ENCODE assay signal across 14 cellular contexts in the genomic region with DNA sequence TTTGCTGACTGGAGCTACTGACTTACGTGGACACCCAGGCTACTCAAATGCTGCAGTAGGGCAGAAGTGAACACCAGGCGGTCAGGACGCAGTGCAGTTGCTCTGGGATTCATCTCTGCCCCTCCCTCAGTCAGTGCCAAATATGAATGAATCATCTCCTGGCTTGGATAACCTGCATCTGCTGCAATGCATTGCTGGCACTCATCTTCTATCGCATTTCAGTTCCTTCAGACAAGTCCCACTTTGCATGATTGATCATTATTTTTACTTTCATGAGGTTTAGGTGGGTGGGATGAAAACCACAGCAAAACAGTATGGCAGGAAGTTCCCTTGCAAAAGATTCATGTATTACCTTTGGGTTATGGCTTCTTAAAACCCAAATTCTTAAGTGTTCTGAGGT.
DNase-seq lines count a peak whose midpoint lies in the region; ATAC-seq lines count a peak whose summit lies in the region.
"Had no signal": no experiment of that assay in that cellular context is flagged by ENCODE, and none has a peak within 500 bp of the region (broad histone marks: within the 10 kb centered on the region; RNA-seq: fewer than 3 reads in every experiment).

No MANE protein-coding gene starts in this region.

- no peak for DNase-seq in activated naive CD8-positive, alpha-beta T cell treated with anti-CD3 and anti-CD28 coated beads, Interleukin-2, amount 50 U/mL, for 24 hours
- no peak for DNase-seq in activated naive CD8-positive, alpha-beta T cell treated with anti-CD3 and anti-CD28 coated beads for 36 hours
- DNase-seq in NCI-H446 treated with DMSO at 0.1 percent for 48 hours (lab: John Stamatoyannopoulos, UW) (peak; percentile 13), fibroblast of gingiva (ENCODE audit: low read depth) (peak; percentile 84), stromal cell of bone marrow (ENCODE audit: low read depth) (peak; percentile 65)
- no peak for DNase-seq in stimulated activated naive CD4-positive, alpha-beta T cell treated with Interleukin-2 at 50 U/mL for 16 hours (lab: John Stamatoyannopoulos, UW)
- no peak for DNase-seq in activated effector memory CD4-positive, alpha-beta T cell treated with anti-CD3 and anti-CD28 coated beads, Interleukin-2, amount 50 U/mL, for 16 hours
- DNase-seq: AML-193, dorsolateral prefrontal cortex, NCI-H1930, stomach had no signal

- H3K27ac Mint-ChIP-seq in activated naive CD8-positive, alpha-beta T cell treated with anti-CD3 and anti-CD28 coated beads, Interleukin-2, amount 50 U/mL, for 24 hours: no peak overlapping the region
- no peak overlapping the region for H3K27ac Mint-ChIP-seq in activated naive CD8-positive, alpha-beta T cell treated with anti-CD3 and anti-CD28 coated beads for 36 hours
- H3K27ac Mint-ChIP-seq: activated T-helper 2 cell treated with anti-CD3 and anti-CD28 coated beads, Interferon-gamma antibody, Interleukin-2, Interleukin-4, amounts not matched to agents 10 μg/mL and 5 μg/mL and 100 μg/mL, durations not matched to agents 14 hours and 24 hours and 36 hours; natural killer cell treated with Interleukin-12 subunit alpha and Interleukin-12 subunit beta and Interleukin-15 and Interleukin-18, amount 100 ng/mL, for 72 hours had no signal

- ATAC-seq in activated naive CD8-positive, alpha-beta T cell treated with anti-CD3 and anti-CD28 coated beads, Interleukin-2, amount 50 U/mL, for 24 hours: peak; percentile 59
- no peak for ATAC-seq in HG03565 (IDR thresholded peaks at IDR 0.05; ENCODE audit: unreplicated experiment)
- ATAC-seq: natural killer cell treated with Interleukin-12 subunit alpha and Interleukin-12 subunit beta and Interleukin-15 and Interleukin-18, amount 100 ng/mL, for 72 hours had no signal

- no peak overlapping the region for H3K4me3 Mint-ChIP-seq in activated naive CD8-positive, alpha-beta T cell treated with anti-CD3 and anti-CD28 coated beads, Interleukin-2, amount 50 U/mL, for 24 hours
- H3K4me3 Mint-ChIP-seq in activated naive CD8-positive, alpha-beta T cell treated with anti-CD3 and anti-CD28 coated beads for 36 hours: no peak overlapping the region
- H3K4me3 Mint-ChIP-seq: natural killer cell treated with Interleukin-12 subunit alpha and Interleukin-12 subunit beta and Interleukin-15 and Interleukin-18, amount 100 ng/mL, for 72 hours had no signal

- H3K9me3 Mint-ChIP-seq in activated naive CD8-positive, alpha-beta T cell treated with anti-CD3 and anti-CD28 coated beads, Interleukin-2, amount 50 U/mL, for 24 hours: peaks cover 3% of the 10 kb centered on the region
- peaks cover 2% of the 10 kb centered on the region for H3K9me3 Mint-ChIP-seq in activated naive CD8-positive, alpha-beta T cell treated with anti-CD3 and anti-CD28 coated beads for 36 hours
- H3K9me3 Mint-ChIP-seq: activated T-helper 2 cell treated with anti-CD3 and anti-CD28 coated beads, Interferon-gamma antibody, Interleukin-2, Interleukin-4, amounts not matched to agents 10 μg/mL and 5 μg/mL and 100 μg/mL, durations not matched to agents 14 hours and 24 hours and 36 hours; natural killer cell treated with Interleukin-12 subunit alpha and Interleukin-12 subunit beta and Interleukin-15 and Interleukin-18, amount 100 ng/mL, for 72 hours had no signal

- H3K36me3 Mint-ChIP-seq in activated naive CD8-positive, alpha-beta T cell treated with anti-CD3 and anti-CD28 coated beads, Interleukin-2, amount 50 U/mL, for 24 hours (ENCODE audit: low read depth): no peaks in the 10 kb centered on the region
- H3K36me3 Mint-ChIP-seq in activated naive CD8-positive, alpha-beta T cell treated with anti-CD3 and anti-CD28 coated beads for 36 hours: no peaks in the 10 kb centered on the region
- H3K36me3 Mint-ChIP-seq: natural killer cell treated with Interleukin-12 subunit alpha and Interleukin-12 subunit beta and Interleukin-15 and Interleukin-18, amount 100 ng/mL, for 72 hours had no signal

- H3K4me1 Mint-ChIP-seq in activated naive CD8-positive, alpha-beta T cell treated with anti-CD3 and anti-CD28 coated beads, Interleukin-2, amount 50 U/mL, for 24 hours: no peaks in the 10 kb centered on the region
- H3K4me1 Mint-ChIP-seq in activated naive CD8-positive, alpha-beta T cell treated with anti-CD3 and anti-CD28 coated beads for 36 hours: peaks cover 3% of the 10 kb centered on the region

- peaks cover 7% of the 10 kb centered on the region for H3K27me3 Mint-ChIP-seq in activated naive CD8-positive, alpha-beta T cell treated with anti-CD3 and anti-CD28 coated beads, Interleukin-2, amount 50 U/mL, for 24 hours
- H3K27me3 Mint-ChIP-seq in activated naive CD8-positive, alpha-beta T cell treated with anti-CD3 and anti-CD28 coated beads for 36 hours: peaks cover 44% of the 10 kb centered on the region

Comparison
In these comparisons a context has a peak if more than half of its experiments do, and no peak if none do; other contexts are left out.
1. DNase-seq: peak in NCI-H446 treated with DMSO at 0.1 percent for 48 hours (single experiment), fibroblast of gingiva (single experiment) and stromal cell of bone marrow (single experiment); none in activated naive CD8-positive, alpha-beta T cell treated with anti-CD3 and anti-CD28 coated beads, Interleukin-2, amount 50 U/mL, for 24 hours (single experiment), activated naive CD8-positive, alpha-beta T cell treated with anti-CD3 and anti-CD28 coated beads for 36 hours (single experiment), stimulated activated naive CD4-positive, alpha-beta T cell treated with Interleukin-2 at 50 U/mL for 16 hours (single experiment) and activated effector memory CD4-positive, alpha-beta T cell treated with anti-CD3 and anti-CD28 coated beads, Interleukin-2, amount 50 U/mL, for 16 hours (single experiment).